ENCODE assay signal across 1 cellular context in genomic region chr2:38789689-38790088, GRCh38.
TF ChIP-seq lines count a peak whose summit lies in the region.

No MANE protein-coding gene starts in this region.

TF ChIP-seq in HepG2, 621 proteins besides CTCF, POLR2A, EP300 and RAD21 (continued from another document):
- TF ChIP-seq AHDC1 (CRISPR knock-in tag; IDR thresholded peaks at IDR 0.05; ENCODE audit: borderline replicate concordance): no peak
- TF ChIP-seq ZNF792 (CRISPR knock-in tag; IDR thresholded peaks at IDR 0.05): no peak
- TF ChIP-seq ZNF274 (CRISPR knock-in tag; IDR thresholded peaks at IDR 0.05): no peak
- TF ChIP-seq ZNF350 (CRISPR knock-in tag; IDR thresholded peaks at IDR 0.05; ENCODE audit: borderline replicate concordance, low read depth): no peak
- TF ChIP-seq NFKBIZ (CRISPR knock-in tag; IDR thresholded peaks at IDR 0.05): no peak
- TF ChIP-seq DR1 (CRISPR knock-in tag; IDR thresholded peaks at IDR 0.05): no peak
- TF ChIP-seq SNAPC5 (CRISPR knock-in tag; IDR thresholded peaks at IDR 0.05; ENCODE audit: borderline replicate concordance): no peak
- no peak for TF ChIP-seq THAP7 (CRISPR knock-in tag; IDR thresholded peaks at IDR 0.05)
- peak; percentile 74; the same call in 1 of the 2 replicates for TF ChIP-seq ZBTB43 (CRISPR knock-in tag; conservative IDR thresholded peaks at IDR 0.05)
- peak; percentile 80 for TF ChIP-seq HNF4G (IDR thresholded peaks at IDR 0.05; ENCODE audit: borderline replicate concordance, low read depth, low read length)
- TF ChIP-seq HNF4G (CRISPR knock-in tag; IDR thresholded peaks at IDR 0.05; ENCODE audit: borderline replicate concordance, low read depth): no peak
- no peak for TF ChIP-seq ZNF616 (CRISPR knock-in tag; IDR thresholded peaks at IDR 0.05; ENCODE audit: low read depth)
- no peak for TF ChIP-seq YEATS2 (CRISPR knock-in tag; IDR thresholded peaks at IDR 0.05; ENCODE audit: borderline replicate concordance)
- TF ChIP-seq ZNF224 (CRISPR knock-in tag; IDR thresholded peaks at IDR 0.05): no peak
- no peak for TF ChIP-seq ZBTB1 (CRISPR knock-in tag; IDR thresholded peaks at IDR 0.05; ENCODE audit: borderline replicate concordance)
- no peak for TF ChIP-seq GFI1 (CRISPR knock-in tag; IDR thresholded peaks at IDR 0.05; ENCODE audit: borderline replicate concordance)
- TF ChIP-seq GLMP (CRISPR knock-in tag; IDR thresholded peaks at IDR 0.05; ENCODE audit: borderline replicate concordance): no peak
- 0 out of 2 replicates have a peak, but pooled peaks have one; percentile 19 for TF ChIP-seq ZMYM3 (CRISPR knock-in tag; IDR thresholded peaks at IDR 0.05)
- TF ChIP-seq PPARG (CRISPR knock-in tag; conservative IDR thresholded peaks at IDR 0.05): no peak
- TF ChIP-seq PHF20 (CRISPR knock-in tag; IDR thresholded peaks at IDR 0.05): no peak
- TF ChIP-seq ATF1 (CRISPR knock-in tag; IDR thresholded peaks at IDR 0.05): no peak
- TF ChIP-seq ZNF441 (CRISPR knock-in tag; IDR thresholded peaks at IDR 0.05; ENCODE audit: borderline replicate concordance): peak; percentile 97
- no peak for TF ChIP-seq ZNF547 (CRISPR knock-in tag; IDR thresholded peaks at IDR 0.05)
- 0 out of 2 replicates have a peak, but pooled peaks have one; percentile 17 for TF ChIP-seq PAXIP1 (CRISPR knock-in tag; conservative IDR thresholded peaks at IDR 0.05)
- no peak for TF ChIP-seq ZNF138 (CRISPR knock-in tag; IDR thresholded peaks at IDR 0.05; ENCODE audit: low read depth)
- TF ChIP-seq HNF4A (CRISPR knock-in tag; IDR thresholded peaks at IDR 0.05): peak; percentile 52
- peak; percentile 77; the same call in 1 of the 2 replicates for TF ChIP-seq ZNF362 (CRISPR knock-in tag; IDR thresholded peaks at IDR 0.05; ENCODE audit: borderline replicate concordance)
- TF ChIP-seq NFYC (CRISPR knock-in tag; IDR thresholded peaks at IDR 0.05): no peak
- no peak for TF ChIP-seq MED13 (CRISPR knock-in tag; IDR thresholded peaks at IDR 0.05)
- no peak for TF ChIP-seq MAFG (CRISPR knock-in tag; IDR thresholded peaks at IDR 0.05)
- TF ChIP-seq TBL1XR1 (IDR thresholded peaks at IDR 0.05; ENCODE audit: borderline replicate concordance, low read length, partially characterized antibody): no peak
- TF ChIP-seq NFYB (CRISPR knock-in tag; IDR thresholded peaks at IDR 0.05): no peak
- TF ChIP-seq ZBTB10 (CRISPR knock-in tag; IDR thresholded peaks at IDR 0.05; ENCODE audit: borderline replicate concordance): no peak
- TF ChIP-seq ZNF335 (CRISPR knock-in tag; IDR thresholded peaks at IDR 0.05): no peak
- TF ChIP-seq ZNF510 (CRISPR knock-in tag; IDR thresholded peaks at IDR 0.05; ENCODE audit: low read depth): no peak
- TF ChIP-seq ZNF292 (CRISPR knock-in tag; IDR thresholded peaks at IDR 0.05; ENCODE audit: borderline replicate concordance, low read depth): no peak
- TF ChIP-seq SIX4 (CRISPR knock-in tag; IDR thresholded peaks at IDR 0.05): no peak
- no peak for TF ChIP-seq ZBTB42 (CRISPR knock-in tag; IDR thresholded peaks at IDR 0.05)
- TF ChIP-seq TFDP2 (CRISPR knock-in tag; IDR thresholded peaks at IDR 0.05): no peak
- TF ChIP-seq RNF2 (conservative IDR thresholded peaks at IDR 0.05; ENCODE audit: low read depth): no peak
- TF ChIP-seq ZNF543 (CRISPR knock-in tag; IDR thresholded peaks at IDR 0.05): no peak
- no peak for TF ChIP-seq ZNF577 (CRISPR knock-in tag; IDR thresholded peaks at IDR 0.05; ENCODE audit: borderline replicate concordance, low read depth)
- TF ChIP-seq SOX6 (IDR thresholded peaks at IDR 0.05): no peak
- TF ChIP-seq SOX6 (CRISPR knock-in tag; IDR thresholded peaks at IDR 0.05): no peak
